22 cellular contexts compared by ENCODE assay signal in genomic region chr20:20446613-20447012, GRCh38.
"Had no signal": no experiment of that assay in that cellular context is flagged by ENCODE, and none has a peak within 500 bp of the region (broad histone marks: within the 10 kb centered on the region; RNA-seq: fewer than 3 reads in every experiment).

No MANE protein-coding gene starts in this region.

- H3K27me3 Mint-ChIP-seq: activated CD4-positive, alpha-beta memory T cell treated with anti-CD3 and anti-CD28 coated beads, Interleukin-2, amount 10 ng/mL, durations not matched to agents 7 days and 5 days; activated naive CD8-positive, alpha-beta T cell treated with anti-CD3 and anti-CD28 coated beads for 36 hours; stimulated activated naive B cell treated with anti-CD40 and anti-IgM and Interleukin-4, amounts not matched to agents 10 μg/mL and 1 μg/mL and 100 μg/mL, for 72 hours; T-helper 17 cell had no signal

- H3K9me3 Mint-ChIP-seq: activated CD4-positive, alpha-beta memory T cell treated with anti-CD3 and anti-CD28 coated beads, Interleukin-2, amount 10 ng/mL, durations not matched to agents 7 days and 5 days; activated naive CD8-positive, alpha-beta T cell treated with anti-CD3 and anti-CD28 coated beads for 36 hours; nephron progenitor cell; stimulated activated naive B cell treated with anti-CD40 and anti-IgM and Interleukin-4, amounts not matched to agents 10 μg/mL and 1 μg/mL and 100 μg/mL, for 72 hours had no signal

- H3K27ac Mint-ChIP-seq: activated CD4-positive, alpha-beta memory T cell treated with anti-CD3 and anti-CD28 coated beads, Interleukin-2, amount 10 ng/mL, durations not matched to agents 7 days and 5 days; activated naive CD8-positive, alpha-beta T cell treated with anti-CD3 and anti-CD28 coated beads for 36 hours; nephron progenitor cell; stimulated activated naive B cell treated with anti-CD40 and anti-IgM and Interleukin-4, amounts not matched to agents 10 μg/mL and 1 μg/mL and 100 μg/mL, for 72 hours; T-helper 17 cell had no signal

- H3K27ac ChIP-seq: breast epithelium, epithelial cell of prostate, left lung, pancreas, SK-N-MC, testis, upper lobe of left lung had no signal

- H3K4me3 ChIP-seq: breast epithelium, left lung, pancreas, SK-N-MC, testis, upper lobe of left lung had no signal

- ATAC-seq: left lung, pancreas, T-helper 17 cell had no signal

- H3K27me3 ChIP-seq: breast epithelium, left lung, pancreas, testis, upper lobe of left lung had no signal

- H3K4me3 Mint-ChIP-seq: activated CD4-positive, alpha-beta memory T cell treated with anti-CD3 and anti-CD28 coated beads, Interleukin-2, amount 10 ng/mL, durations not matched to agents 7 days and 5 days; activated naive CD8-positive, alpha-beta T cell treated with anti-CD3 and anti-CD28 coated beads for 36 hours; nephron progenitor cell; stimulated activated naive B cell treated with anti-CD40 and anti-IgM and Interleukin-4, amounts not matched to agents 10 μg/mL and 1 μg/mL and 100 μg/mL, for 72 hours; T-helper 17 cell had no signal

- H3K9me3 ChIP-seq: breast epithelium, left lung, pancreas, testis, upper lobe of left lung had no signal

- H3K36me3 ChIP-seq: breast epithelium, pancreas had no signal

- H3K4me1 ChIP-seq: breast epithelium, left lung, pancreas, testis had no signal

- H3K36me3 Mint-ChIP-seq: activated naive CD8-positive, alpha-beta T cell treated with anti-CD3 and anti-CD28 coated beads for 36 hours had no signal

- DNase-seq: activated CD4-positive, alpha-beta memory T cell treated with anti-CD3 and anti-CD28 coated beads, Interleukin-2, amount 10 ng/mL, durations not matched to agents 7 days and 5 days; activated CD4-positive, alpha-beta T cell treated with anti-CD3 and anti-CD28 coated beads for 48 hours; activated CD4-positive, CD25-positive, alpha-beta regulatory T cell; activated gamma-delta T cell; activated naive CD8-positive, alpha-beta T cell treated with anti-CD3 and anti-CD28 coated beads for 36 hours; activated T-cell treated with anti-CD3 and anti-CD28 coated beads for 4 hours; cerebellar nuclear complex; cortex of kidney; kidney; left lung; nephron progenitor cell; pancreas; stimulated activated CD4-positive, alpha-beta T cell treated with anti-CD3 and anti-CD28 coated beads, Interleukin-2, amount 100 ng/mL, for 48 hours; stimulated activated CD8-positive, alpha-beta memory T cell treated with anti-CD3 and anti-CD28 coated beads, Interleukin-4, amount 100 ng/mL, for 48 hours; stimulated activated naive B cell treated with anti-CD40 and anti-IgM and Interleukin-4, amounts not matched to agents 10 μg/mL and 1 μg/mL and 100 μg/mL, for 72 hours; SW 1271; T-helper 17 cell; testis; upper lobe of left lung had no signal
